ENCODE assay signal across 24 cellular contexts in genomic region chr7:33706666-33707194, GRCh38.
DNase-seq lines count a peak whose midpoint lies in the region; ATAC-seq, FAIRE-seq and TF ChIP-seq lines count a peak whose summit lies in the region.
"Had no signal": no experiment of that assay in that cellular context is flagged by ENCODE, and none has a peak within 500 bp of the region (broad histone marks: within the 10 kb centered on the region; RNA-seq: fewer than 3 reads in every experiment).

No MANE protein-coding gene starts in this region.

- no peak overlapping the region for H3K4me2 ChIP-seq in endothelial cell of umbilical vein (ENCODE audit: insufficient read depth, low read length)

- ATAC-seq in HG03097 (IDR thresholded peaks at IDR 0.05; ENCODE audit: low FRiP score, unreplicated experiment) (no peak), GM18520 (IDR thresholded peaks at IDR 0.05; ENCODE audit: unreplicated experiment) (no peak), HG03095 (IDR thresholded peaks at IDR 0.05; ENCODE audit: unreplicated experiment) (no peak)
- ATAC-seq: body of pancreas, left colon, pancreas, T-helper 17 cell had no signal

- dilution Hi-C loops in endothelial cell of umbilical vein (cut with MboI; ENCODE audit: extremely low pct_ligation_motif_present, low sequenced_read_pairs): no loop called here

- no peak overlapping the region for H3K9ac ChIP-seq in endothelial cell of umbilical vein (replicated peaks; ENCODE audit: extremely low read depth, insufficient read depth, low read length)

- no peaks in the 10 kb centered on the region for H3K79me2 ChIP-seq in endothelial cell of umbilical vein (ENCODE audit: control insufficient read depth, insufficient read depth, low read length)

- H3K4me3 Mint-ChIP-seq in neural crest cell: no peak overlapping the region
- H3K4me3 Mint-ChIP-seq: activated CD4-positive, alpha-beta T cell treated with anti-CD3 and anti-CD28 coated beads, Interleukin-2, amount 10 ng/mL, durations not matched to agents 24 days and 14 days; activated naive CD8-positive, alpha-beta T cell treated with anti-CD3 and anti-CD28 coated beads for 36 hours; naive B cell; T-helper 17 cell had no signal

- BruUV-seq in endothelial cell of umbilical vein (replicated peaks; lab: Mats Ljungman, UMichigan): no TSS peak

- peaks cover 13% of the 10 kb centered on the region for H3K4me1 Mint-ChIP-seq in neural crest cell
- H3K4me1 Mint-ChIP-seq: activated CD4-positive, alpha-beta T cell treated with anti-CD3 and anti-CD28 coated beads, Interleukin-2, amount 10 ng/mL, durations not matched to agents 24 days and 14 days; activated naive CD8-positive, alpha-beta T cell treated with anti-CD3 and anti-CD28 coated beads for 36 hours; naive B cell; T-helper 17 cell had no signal

- no peaks in the 10 kb centered on the region for H3K9me1 ChIP-seq in endothelial cell of umbilical vein (replicated peaks; ENCODE audit: control insufficient read depth, extremely low read depth, insufficient read depth, low read length)

- peaks cover 3% of the 10 kb centered on the region for H3K4me1 ChIP-seq in endothelial cell of umbilical vein (ENCODE audit: control insufficient read depth, extremely low read depth, insufficient read depth, low read length)
- H3K4me1 ChIP-seq: body of pancreas, pancreas, Peyer's patch had no signal

- H3K36me3 ChIP-seq in endothelial cell of umbilical vein (ENCODE audit: control insufficient read depth in 2 of 2, extremely low read depth in 1 of 2, insufficient read depth in 2 of 2, low read length in 2 of 2): no peaks in the 10 kb centered on the region
- H3K36me3 ChIP-seq: pancreas, Peyer's patch, sigmoid colon, vagina had no signal

- H4K20me1 ChIP-seq in endothelial cell of umbilical vein (replicated peaks; ENCODE audit: control insufficient read depth, extremely low read depth, insufficient read depth, low read length): no peaks in the 10 kb centered on the region

- intact Hi-C loops in endothelial cell of umbilical vein (cut with micrococcal nuclease): no loop called here

- peaks cover 7% of the 10 kb centered on the region for H3K9me3 Mint-ChIP-seq in neural crest cell

- H3K27me3 Mint-ChIP-seq in neural crest cell (ENCODE audit: low read depth): no peaks in the 10 kb centered on the region
- H3K27me3 Mint-ChIP-seq: activated CD4-positive, alpha-beta T cell treated with anti-CD3 and anti-CD28 coated beads, Interleukin-2, amount 10 ng/mL, durations not matched to agents 24 days and 14 days; activated naive CD8-positive, alpha-beta T cell treated with anti-CD3 and anti-CD28 coated beads for 36 hours; naive B cell; T-helper 17 cell had no signal

- H3K36me3 Mint-ChIP-seq in neural crest cell (ENCODE audit: low read depth): peaks cover 9% of the 10 kb centered on the region

- no peak overlapping the region for H3K4me3 ChIP-seq in endothelial cell of umbilical vein (replicated peaks in 1 of 3; ENCODE audit: insufficient read depth in 1 of 3, low read depth in 1 of 3, low read length in 3 of 3)
- H3K4me3 ChIP-seq: body of pancreas, pancreas, Peyer's patch, sigmoid colon, vagina had no signal

- DNase-seq in G401 (ENCODE audit: low spot score) (peak; percentile 6), NCI-H2029 treated with DMSO at 0.1 percent for 48 hours (lab: John Stamatoyannopoulos, UW) (peak; percentile 74), endothelial cell of umbilical vein (ENCODE audit: low read depth, low spot score) (peak; percentile 27), neural crest cell (ENCODE audit: low read depth, low spot score) (no peak), SHP77 treated with DMSO at 0.1 percent for 48 hours (lab: John Stamatoyannopoulos, UW) (no peak)
- DNase-seq: activated CD4-positive, alpha-beta T cell treated with anti-CD3 and anti-CD28 coated beads, Interleukin-2, amount 10 ng/mL, durations not matched to agents 24 days and 14 days; activated naive CD8-positive, alpha-beta T cell treated with anti-CD3 and anti-CD28 coated beads for 36 hours; body of pancreas; head of caudate nucleus; Kasumi-1; left colon; naive B cell; NCI-H1105; NCI-H446 treated with DMSO at 0.1 percent for 48 hours; pancreas; Peyer's patch; sigmoid colon; T-helper 17 cell had no signal

- H3K27ac Mint-ChIP-seq in neural crest cell (ENCODE audit: unreplicated experiment): peak overlapping the region; percentile 17
- H3K27ac Mint-ChIP-seq: activated CD4-positive, alpha-beta T cell treated with anti-CD3 and anti-CD28 coated beads, Interleukin-2, amount 10 ng/mL, durations not matched to agents 24 days and 14 days; activated naive CD8-positive, alpha-beta T cell treated with anti-CD3 and anti-CD28 coated beads for 36 hours; activated T-helper 2 cell treated with anti-CD3 and anti-CD28 coated beads, Interferon-gamma antibody, Interleukin-2, Interleukin-4, amounts not matched to agents 10 μg/mL and 5 μg/mL and 100 μg/mL, durations not matched to agents 14 hours and 24 hours and 36 hours; naive B cell; T-helper 17 cell had no signal

- POLR2A ChIA-PET in endothelial cell of umbilical vein (lab: Charles Lee): no interaction called here

- no peak overlapping the region for H3K27ac ChIP-seq in endothelial cell of umbilical vein (ENCODE audit: insufficient read depth, low read depth, low read length)
- H3K27ac ChIP-seq: body of pancreas, pancreas, Peyer's patch, sigmoid colon, vagina had no signal

- H2AFZ ChIP-seq in endothelial cell of umbilical vein (ENCODE audit: low read depth, low read length): peak overlapping the region; percentile 84

- TF ChIP-seq CTCF in endothelial cell of umbilical vein (IDR thresholded peaks at IDR 0.05; ENCODE audit: extremely low read depth in 1 of 2, insufficient read depth in 1 of 2, low read depth in 1 of 2, low read length in 2 of 2) (no peak), neural crest cell (conservative IDR thresholded peaks at IDR 0.05) (no peak)

- peaks cover under 1% of the 10 kb centered on the region for H3K9me3 ChIP-seq in endothelial cell of umbilical vein (replicated peaks; ENCODE audit: control insufficient read depth, insufficient read depth, low read length)
- H3K9me3 ChIP-seq: pancreas, vagina had no signal

- TF ChIP-seq POLR2A in endothelial cell of umbilical vein (IDR thresholded peaks at IDR 0.05; ENCODE audit: low read depth, low read length): no peak

- FAIRE-seq in endothelial cell of umbilical vein (lab: Jason Lieb, UNC): no peak
- FAIRE-seq: GM12892, pancreas had no signal

- no peaks in the 10 kb centered on the region for H3K27me3 ChIP-seq in endothelial cell of umbilical vein (ENCODE audit: control insufficient read depth in 2 of 2, insufficient read depth in 2 of 2, low read length in 2 of 2)
- H3K27me3 ChIP-seq: body of pancreas, pancreas, Peyer's patch, sigmoid colon, vagina had no signal

- in situ Hi-C loops in G401 (cut with HindIII; ENCODE audit: low sequenced_read_pairs): no loop called here

- CTCF ChIA-PET in endothelial cell of umbilical vein (lab: Charles Lee): interaction anchor here (1.9 kb wide), 1 partner anchor 226 kb away, joined by 5 read pairs; no protein-coding TSS in a partner anchor

TF ChIP-seq in endothelial cell of umbilical vein, 7 proteins besides CTCF, POLR2A, EP300 and RAD21:
- TF ChIP-seq JUN (IDR thresholded peaks at IDR 0.05; ENCODE audit: borderline replicate concordance, insufficient read depth, insufficient read length, low read depth) (no peak), FOS (IDR thresholded peaks at IDR 0.05; ENCODE audit: borderline replicate concordance, insufficient read depth, low read length) (no peak), MYC (IDR thresholded peaks at IDR 0.05; ENCODE audit: low read depth, low read length) (no peak), GATA2 (IDR thresholded peaks at IDR 0.05; ENCODE audit: insufficient read depth, insufficient read length, low read depth, low read length) (no peak), POLR2AphosphoS5 (IDR thresholded peaks at IDR 0.05; ENCODE audit: insufficient read depth, low read depth, low read length) (no peak), EZH2 (IDR thresholded peaks at IDR 0.05; ENCODE audit: borderline replicate concordance, low read depth, low read length, severe bottlenecking) (no peak), MAX (IDR thresholded peaks at IDR 0.05; ENCODE audit: insufficient read depth, insufficient read length) (no peak)
TF ChIP-seq in endothelial cell of umbilical vein: peak in this region for 0.

Comparison
In these comparisons a context has a peak if more than half of its experiments do, and no peak if none do; other contexts are left out.
1. DNase-seq: peak in G401 (single experiment), NCI-H2029 treated with DMSO at 0.1 percent for 48 hours (single experiment) and endothelial cell of umbilical vein (single experiment); none in neural crest cell (single experiment) and SHP77 treated with DMSO at 0.1 percent for 48 hours (single experiment).